In the genomic region with DNA sequence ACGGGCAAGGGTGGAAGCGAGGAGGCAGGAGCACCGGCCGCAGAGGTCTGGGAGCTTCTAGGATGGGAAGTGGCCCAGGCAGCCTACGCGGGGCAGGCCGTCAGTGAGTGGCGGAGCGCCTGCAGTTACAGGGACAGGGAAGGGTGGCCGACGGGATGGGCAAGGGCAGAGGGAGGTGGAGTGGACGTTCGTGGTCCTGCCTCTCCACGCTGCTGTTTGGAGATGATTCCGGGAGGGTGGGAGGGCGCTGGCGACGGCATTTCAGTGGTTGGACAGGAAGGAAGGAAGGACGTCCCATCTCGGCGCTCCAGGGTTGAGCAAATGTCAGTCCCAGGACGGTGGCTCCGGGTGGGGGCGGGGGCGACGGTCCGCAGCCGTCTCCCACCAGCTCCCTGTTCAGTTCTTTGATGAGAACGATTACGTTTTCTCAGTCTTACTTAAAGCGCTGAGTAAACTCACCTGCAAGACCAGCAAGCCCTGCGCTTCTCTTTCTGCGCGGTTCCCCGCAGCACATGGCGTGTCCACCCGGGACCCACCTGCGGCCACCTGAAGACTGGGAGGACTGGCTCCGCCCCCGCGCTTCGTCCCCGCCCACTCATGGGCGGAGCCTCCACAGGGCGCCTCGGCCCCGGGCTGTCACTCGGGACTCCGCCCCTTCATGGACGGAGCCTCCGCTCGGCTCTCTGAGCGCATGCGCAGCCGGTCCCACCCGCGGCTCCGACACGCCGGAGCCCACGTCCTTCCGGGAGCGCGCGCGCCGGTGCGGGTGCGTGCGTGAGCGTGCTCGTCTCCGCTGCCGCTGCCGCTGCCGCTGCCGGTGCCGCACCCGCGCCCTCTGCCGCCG, we compare ENCODE assay signal across 8 cellular contexts. TPM values are rescaled to one million over a fixed set of nuclear protein-coding genes. Genes with fewer than 3 reads are reported as not detected.
DNase-seq lines count a peak whose midpoint lies in the region; ATAC-seq and TF ChIP-seq lines count a peak whose summit lies in the region.

A gene with protein sequence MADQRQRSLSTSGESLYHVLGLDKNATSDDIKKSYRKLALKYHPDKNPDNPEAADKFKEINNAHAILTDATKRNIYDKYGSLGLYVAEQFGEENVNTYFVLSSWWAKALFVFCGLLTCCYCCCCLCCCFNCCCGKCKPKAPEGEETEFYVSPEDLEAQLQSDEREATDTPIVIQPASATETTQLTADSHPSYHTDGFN (plus strand): TSS at position 769 of the 844 bp plus-strand sequence. CDS start 33,220 bp downstream, outside the sequence.

- H3K27ac Mint-ChIP-seq in IgD-negative memory B cell: peak within 1 kb of the TSS; percentile 93 to 97 (median 95)

- DNase-seq in DMS 273 treated with DMSO at 0.1 percent for 48 hours (lab: John Stamatoyannopoulos, UW) (peak; percentile 58), OCI-M2 (lab: John Stamatoyannopoulos, UW; ENCODE audit: unreplicated experiment) (peak; percentile 79), activated T-cell treated with anti-CD3 and anti-CD28 coated beads for 48 hours (ENCODE audit: low read depth) (peak; percentile 97), epithelial cell of esophagus (ENCODE audit: low read depth) (peak; percentile 91), mucosa of descending colon (peak; percentile 96 to 98 (median 97))
- peak; percentile 93 to 94 for DNase-seq in stimulated activated CD8-positive, alpha-beta memory T cell treated with anti-CD3 and anti-CD28 coated beads, Interleukin-2, amount 100 ng/mL, for 48 hours (ENCODE audit: low read depth in 2 of 2)

- peaks cover 5% of the 10 kb centered on the region for H3K36me3 ChIP-seq in mucosa of descending colon (ENCODE audit: low read depth)

- H3K4me3 ChIP-seq in epithelial cell of esophagus (ENCODE audit: low read length): peak within 1 kb of the TSS; percentile 54
- H3K4me3 ChIP-seq in mucosa of descending colon: peak within 1 kb of the TSS; percentile 40

- intact Hi-C loops in mucosa of descending colon (cut with DNase I, micrococcal nuclease): no loop called here

- peaks cover 31% of the 10 kb centered on the region for H3K4me1 ChIP-seq in mucosa of descending colon (ENCODE audit: low read depth)

- no peak for TF ChIP-seq CTCF in epithelial cell of esophagus (IDR thresholded peaks at IDR 0.05; ENCODE audit: insufficient read depth, low read depth, low read length, missing control alignments)
- no peak for TF ChIP-seq CTCF in mucosa of descending colon (IDR thresholded peaks at IDR 0.05)

- H3K9me3 ChIP-seq in mucosa of descending colon: no peaks in the 10 kb centered on the region

- H3K27me3 Mint-ChIP-seq in IgD-negative memory B cell: no peaks in the 10 kb centered on the region

- peak; percentile 72 for ATAC-seq in GM21529 (IDR thresholded peaks at IDR 0.05; ENCODE audit: unreplicated experiment)
- ATAC-seq in mucosa of descending colon: peak; percentile 93

- H3K36me3 Mint-ChIP-seq in IgD-negative memory B cell: no peaks in the 10 kb centered on the region

- peak within 1 kb of the TSS; percentile 84 to 96 (median 92) for H3K4me3 Mint-ChIP-seq in IgD-negative memory B cell

- H3K4me1 Mint-ChIP-seq in IgD-negative memory B cell: peaks cover 26 to 34% (median 26%) of the 10 kb centered on the region in 3 donors

- H3K9me3 Mint-ChIP-seq in IgD-negative memory B cell: no peaks in the 10 kb centered on the region

RNA-seq across cellular contexts. Expression of the gene that starts here (rescaled TPM):
- 5.2 TPM for polyA plus RNA-seq in IgD-negative memory B cell
- total RNA-seq in mucosa of descending colon: 10 to 100 TPM; 57.5 to 65.9 (median 65.4) TPM

Comparison
In these comparisons a context has a peak if more than half of its experiments do, and no peak if none do; other contexts are left out.
1. Peak in every context shown above with its lines: DNase-seq, ATAC-seq and H3K4me3 ChIP-seq.